Comparison of ENCODE assay signal across 15 cellular contexts in genomic region chr18:55582325-55582724, GRCh38. TPM values are rescaled to one million over a fixed set of nuclear protein-coding genes. Genes with fewer than 3 reads are reported as not detected.
DNase-seq lines count a peak whose midpoint lies in the region; ATAC-seq, FAIRE-seq and TF ChIP-seq lines count a peak whose summit lies in the region.
"Had no signal": no experiment of that assay in that cellular context is flagged by ENCODE, and none has a peak within 500 bp of the region (broad histone marks: within the 10 kb centered on the region; RNA-seq: fewer than 3 reads in every experiment).

No MANE protein-coding gene starts in this region.

- H3K36me3 ChIP-seq in Karpas-422 (ENCODE audit: insufficient read depth, low read length) (peaks cover 44% of the 10 kb centered on the region), kidney (ENCODE audit: control insufficient read depth in 1 of 2, insufficient read depth in 2 of 2, low read length in 2 of 2) (peaks cover 0 to 2% of the 10 kb centered on the region in 2 donors)

- no peaks in the 10 kb centered on the region for H3K9me3 Mint-ChIP-seq in T-helper 2 cell treated with Interferon-gamma antibody and Interleukin-4, amounts not matched to agents 5 μg/mL and 100 μg/mL, for 36 hours
- H3K9me3 Mint-ChIP-seq: stimulated activated memory B cell treated with anti-CD40 and anti-IgM and Interleukin-4, amounts not matched to agents 10 μg/mL and 1 μg/mL and 100 μg/mL, for 72 hours had no signal

- no peaks in the 10 kb centered on the region for H4K20me1 ChIP-seq in Karpas-422 (ENCODE audit: insufficient read depth, low read depth, low read length)

- H3K9me2 ChIP-seq in Karpas-422 (replicated peaks; ENCODE audit: insufficient read depth, low read length): no peaks in the 10 kb centered on the region

- H3K4me1 Mint-ChIP-seq in T-helper 2 cell treated with Interferon-gamma antibody and Interleukin-4, amounts not matched to agents 5 μg/mL and 100 μg/mL, for 36 hours (ENCODE audit: low read depth): peaks cover 14% of the 10 kb centered on the region

- H3K4me3 Mint-ChIP-seq in T-helper 2 cell treated with Interferon-gamma antibody and Interleukin-4, amounts not matched to agents 5 μg/mL and 100 μg/mL, for 36 hours: no peak overlapping the region
- H3K4me3 Mint-ChIP-seq: stimulated activated memory B cell treated with anti-CD40 and anti-IgM and Interleukin-4, amounts not matched to agents 10 μg/mL and 1 μg/mL and 100 μg/mL, for 72 hours had no signal

- H3K27ac ChIP-seq in Karpas-422 (ENCODE audit: low read length) (peak overlapping the region; percentile 89), kidney (ENCODE audit: low read depth in 2 of 2, low read length in 2 of 2) (no peak overlapping the region)
- H3K27ac ChIP-seq: coronary artery had no signal

- no peak for TF ChIP-seq CTCF in kidney (IDR thresholded peaks at IDR 0.05; ENCODE audit: borderline replicate concordance, extremely low read depth, insufficient read depth)

- H3K9me3 ChIP-seq in Karpas-422 (ENCODE audit: low read length): no peaks in the 10 kb centered on the region
- H3K9me3 ChIP-seq in kidney (ENCODE audit: control insufficient read depth in 1 of 2, low read length in 2 of 2): no peaks in the 10 kb centered on the region

- no peak for ATAC-seq in GM18505 (IDR thresholded peaks at IDR 0.05; ENCODE audit: unreplicated experiment)
- ATAC-seq: GM12878; stimulated activated memory B cell treated with anti-CD40 and anti-IgM and Interleukin-4, amounts not matched to agents 10 μg/mL and 1 μg/mL and 100 μg/mL, for 72 hours had no signal

- H3K27me3 Mint-ChIP-seq in T-helper 2 cell treated with Interferon-gamma antibody and Interleukin-4, amounts not matched to agents 5 μg/mL and 100 μg/mL, for 36 hours (ENCODE audit: low read depth): peaks cover 27% of the 10 kb centered on the region

- no peaks in the 10 kb centered on the region for H3K27me3 ChIP-seq in Karpas-422 (ENCODE audit: low read length)

- no peak overlapping the region for H2AFZ ChIP-seq in Karpas-422 (ENCODE audit: low read length)

- intact Hi-C loops in kidney (cut with DNase I): no loop called here

- H3K79me2 ChIP-seq in Karpas-422 (ENCODE audit: low read length): peaks cover 95% of the 10 kb centered on the region

- H3K4me3 ChIP-seq in Karpas-422 (ENCODE audit: low read length) (peak overlapping the region; percentile 38; the same call in 1 of the 2 replicates), kidney (ENCODE audit: low read length in 2 of 2) (no peak overlapping the region)
- H3K4me3 ChIP-seq: coronary artery, GM12878 had no signal

- peaks cover 1% of the 10 kb centered on the region for H3K36me3 Mint-ChIP-seq in T-helper 2 cell treated with Interferon-gamma antibody and Interleukin-4, amounts not matched to agents 5 μg/mL and 100 μg/mL, for 36 hours (ENCODE audit: low read depth)
- H3K36me3 Mint-ChIP-seq: stimulated activated memory B cell treated with anti-CD40 and anti-IgM and Interleukin-4, amounts not matched to agents 10 μg/mL and 1 μg/mL and 100 μg/mL, for 72 hours had no signal

- H3K9ac ChIP-seq in Karpas-422 (ENCODE audit: low read length) (peak overlapping the region; percentile 77), kidney (ENCODE audit: low read length in 2 of 2) (no peak overlapping the region)

- DNase-seq in COR-L47 (lab: John Stamatoyannopoulos, UW) (peak; percentile 40), Karpas-422 (no peak), SW480 (ENCODE audit: low spot score) (peak; percentile 0), islet precursor cell (peak; percentile 66), kidney (no peak), NCI-H1048 (lab: John Stamatoyannopoulos, UW) (no peak)
- DNase-seq in T-helper 2 cell treated with Interferon-gamma antibody and Interleukin-4, amounts not matched to agents 5 μg/mL and 100 μg/mL, for 36 hours (ENCODE audit: low spot score): no peak
- DNase-seq: DMS79; NCI-H1694 treated with DMSO at 0.1 percent for 48 hours; stimulated activated CD4-positive, alpha-beta T cell treated with anti-CD3 and anti-CD28 coated beads, Interleukin-4, amount 100 ng/mL, for 4 hours had no signal

- peak overlapping the region; percentile 85 for H3K4me2 ChIP-seq in Karpas-422 (ENCODE audit: low read depth, low read length, poor library complexity, severe bottlenecking)

- H3K4me1 ChIP-seq in Karpas-422 (ENCODE audit: low read length) (peaks cover 88% of the 10 kb centered on the region), kidney (ENCODE audit: control insufficient read depth in 1 of 2, insufficient read depth in 1 of 2, low read depth in 1 of 2, low read length in 2 of 2) (no peaks in the 10 kb centered on the region)

- no peak for FAIRE-seq in kidney (lab: Jason Lieb, UNC)
- FAIRE-seq: GM12878, urothelium cell line had no signal

- no peak overlapping the region for H3K27ac Mint-ChIP-seq in T-helper 2 cell treated with Interferon-gamma antibody and Interleukin-4, amounts not matched to agents 5 μg/mL and 100 μg/mL, for 36 hours
- H3K27ac Mint-ChIP-seq: stimulated activated memory B cell treated with anti-CD40 and anti-IgM and Interleukin-4, amounts not matched to agents 10 μg/mL and 1 μg/mL and 100 μg/mL, for 72 hours had no signal

- no peak for TF ChIP-seq POLR2A in GM18505 (IDR thresholded peaks at IDR 0.05; ENCODE audit: borderline replicate concordance, extremely low read depth, insufficient read depth, insufficient read length)

RNA-seq across cellular contexts. Expression of gene TCF4, which starts 5.7 kb away (rescaled TPM):
- 181 and 261 TPM in 2 replicates for total RNA-seq in Karpas-422 (2014; rRNA removed; shearing (Covaris generic); ENCODE audit: low replicate concordance)
- 60.3 TPM for total RNA-seq in kidney
- polyA plus RNA-seq in kidney (ENCODE audit: insufficient read depth, low read depth, low replicate concordance): 4.4 TPM

Comparison
In these comparisons a context has a peak if more than half of its experiments do, and no peak if none do; other contexts are left out.
1. DNase-seq: peak in COR-L47 (single experiment), SW480 (single experiment) and islet precursor cell (single experiment); none in Karpas-422 (single experiment), kidney (single experiment), T-helper 2 cell treated with Interferon-gamma antibody and Interleukin-4, amounts not matched to agents 5 μg/mL and 100 μg/mL, for 36 hours (single experiment) and NCI-H1048 (single experiment).